ENCODE assay signal across 39 cellular contexts in the genomic region with DNA sequence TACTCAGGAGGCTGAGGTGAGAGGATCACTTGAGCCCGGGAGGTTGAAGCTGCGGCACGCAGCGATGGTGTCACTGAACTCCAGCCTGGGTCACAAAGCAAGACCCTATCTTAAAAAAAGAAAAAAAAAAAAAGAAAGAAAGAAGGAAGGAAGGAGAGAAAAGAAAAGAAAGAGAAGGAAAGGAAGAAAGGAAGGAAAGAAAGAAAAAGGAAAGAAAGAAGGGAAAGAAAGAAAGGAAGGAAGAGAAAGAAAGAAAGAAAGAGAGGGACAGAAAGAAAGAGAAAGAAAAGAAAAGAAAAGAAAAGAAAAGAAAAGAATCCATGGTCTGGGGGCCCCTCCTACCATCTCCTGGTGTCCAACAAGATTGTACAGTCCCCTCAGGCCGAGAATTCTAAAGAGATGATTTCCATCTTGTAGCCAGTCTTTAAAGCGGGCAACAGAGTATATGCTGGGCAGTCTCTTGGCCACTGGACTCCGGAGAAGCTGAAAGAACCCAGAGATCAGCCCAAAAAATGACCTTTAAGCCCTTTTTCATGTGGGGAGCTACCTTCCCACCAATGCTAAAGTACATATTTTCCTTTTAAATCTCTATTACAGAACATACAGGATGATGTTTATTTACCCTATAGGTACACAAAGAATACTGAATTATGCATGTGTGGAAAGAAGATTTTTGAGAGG.
"Had no signal": no experiment of that assay in that cellular context is flagged by ENCODE, and none has a peak within 500 bp of the region (broad histone marks: within the 10 kb centered on the region; RNA-seq: fewer than 3 reads in every experiment).

No MANE protein-coding gene starts in this region.

- H3K27ac Mint-ChIP-seq: activated CD4-positive, alpha-beta memory T cell treated with anti-CD3 and anti-CD28 coated beads, Interleukin-2, amount 10 ng/mL, durations not matched to agents 7 days and 5 days; activated CD4-positive, alpha-beta T cell treated with anti-CD3 and anti-CD28 coated beads for 36 hours; activated CD4-positive, alpha-beta T cell treated with anti-CD3 and anti-CD28 coated beads, Interleukin-2, amount 10 ng/mL, durations not matched to agents 7 days and 5 days; activated CD8-positive, alpha-beta memory T cell treated with anti-CD3 and anti-CD28 coated beads, Interleukin-2, amount 10 ng/mL, durations not matched to agents 7 days and 5 days; activated CD8-positive, alpha-beta T cell treated with anti-CD3 and anti-CD28 coated beads, Interleukin-2, amount 10 ng/mL, durations not matched to agents 7 days and 5 days; activated naive CD4-positive, alpha-beta T cell treated with anti-CD3 and anti-CD28 coated beads, Interleukin-2, amount 10 ng/mL, durations not matched to agents 7 days and 5 days; activated naive CD4-positive, alpha-beta T cell treated with anti-CD3 and anti-CD28 coated beads, Interleukin-2, amount 50 U/mL, for 24 hours; activated naive CD8-positive, alpha-beta T cell; activated naive CD8-positive, alpha-beta T cell treated with anti-CD3 and anti-CD28 coated beads, Interleukin-2, amount 10 ng/mL, durations not matched to agents 7 days and 5 days; activated naive CD8-positive, alpha-beta T cell treated with anti-CD3 and anti-CD28 coated beads, Interleukin-2, amount 50 U/mL, for 24 hours; activated T-cell treated with anti-CD3 and anti-CD28 coated beads, Interleukin-2, amount 50 U/mL, for 24 hours; activated T-helper 2 cell treated with anti-CD3 and anti-CD28 coated beads, Interferon-gamma antibody, Interleukin-2, Interleukin-4, amounts not matched to agents 10 μg/mL and 5 μg/mL and 100 μg/mL, durations not matched to agents 14 hours and 24 hours and 36 hours; T-helper 1 cell treated with Interleukin-12 subunit alpha and Interleukin-12 subunit beta and Interleukin-4 antibody, amounts not matched to agents 30 μg/mL and 1 μg/mL, for 36 hours; T-helper 2 cell treated with Interferon-gamma antibody and Interleukin-4, amounts not matched to agents 5 μg/mL and 100 μg/mL, for 36 hours had no signal

- FAIRE-seq: astrocyte, TTC549 had no signal

- H3K36me3 Mint-ChIP-seq: activated CD8-positive, alpha-beta memory T cell treated with anti-CD3 and anti-CD28 coated beads, Interleukin-2, amount 10 ng/mL, durations not matched to agents 7 days and 5 days; activated naive CD4-positive, alpha-beta T cell treated with anti-CD3 and anti-CD28 coated beads, Interleukin-2, amount 10 ng/mL, durations not matched to agents 7 days and 5 days; activated naive CD4-positive, alpha-beta T cell treated with anti-CD3 and anti-CD28 coated beads, Interleukin-2, amount 50 U/mL, for 24 hours; activated naive CD8-positive, alpha-beta T cell; activated naive CD8-positive, alpha-beta T cell treated with anti-CD3 and anti-CD28 coated beads, Interleukin-2, amount 10 ng/mL, durations not matched to agents 7 days and 5 days had no signal

- H3K4me1 Mint-ChIP-seq: activated CD4-positive, alpha-beta memory T cell treated with anti-CD3 and anti-CD28 coated beads, Interleukin-2, amount 10 ng/mL, durations not matched to agents 7 days and 5 days; activated CD4-positive, alpha-beta T cell treated with anti-CD3 and anti-CD28 coated beads for 36 hours; activated CD4-positive, alpha-beta T cell treated with anti-CD3 and anti-CD28 coated beads, Interleukin-2, amount 10 ng/mL, durations not matched to agents 7 days and 5 days; activated CD8-positive, alpha-beta memory T cell treated with anti-CD3 and anti-CD28 coated beads, Interleukin-2, amount 10 ng/mL, durations not matched to agents 7 days and 5 days; activated naive CD4-positive, alpha-beta T cell treated with anti-CD3 and anti-CD28 coated beads, Interleukin-2, amount 10 ng/mL, durations not matched to agents 7 days and 5 days; activated naive CD4-positive, alpha-beta T cell treated with anti-CD3 and anti-CD28 coated beads, Interleukin-2, amount 50 U/mL, for 24 hours; activated naive CD8-positive, alpha-beta T cell treated with anti-CD3 and anti-CD28 coated beads, Interleukin-2, amount 10 ng/mL, durations not matched to agents 7 days and 5 days; activated naive CD8-positive, alpha-beta T cell treated with anti-CD3 and anti-CD28 coated beads, Interleukin-2, amount 50 U/mL, for 24 hours; central memory CD8-positive, alpha-beta T cell had no signal

- ATAC-seq: activated CD4-positive, alpha-beta T cell treated with anti-CD3 and anti-CD28 coated beads for 36 hours; activated CD4-positive, CD25-positive, alpha-beta regulatory T cell treated with anti-CD3 and anti-CD28 coated beads, Interleukin-2, amount 50 U/mL, for 24 hours; activated CD8-positive, alpha-beta memory T cell treated with anti-CD3 and anti-CD28 coated beads, Interleukin-2, amount 10 ng/mL, durations not matched to agents 7 days and 5 days; activated CD8-positive, alpha-beta T cell treated with anti-CD3 and anti-CD28 coated beads, Interleukin-2, amount 10 ng/mL, durations not matched to agents 7 days and 5 days; activated naive CD8-positive, alpha-beta T cell treated with anti-CD3 and anti-CD28 coated beads, Interleukin-2, amount 50 U/mL, for 24 hours; body of pancreas had no signal

- DNase-seq: activated CD4-positive, alpha-beta memory T cell treated with anti-CD3 and anti-CD28 coated beads, Interleukin-2, amount 10 ng/mL, durations not matched to agents 7 days and 5 days; activated CD4-positive, alpha-beta T cell treated with anti-CD3 and anti-CD28 coated beads for 1 hour; activated CD4-positive, alpha-beta T cell treated with anti-CD3 and anti-CD28 coated beads for 36 hours; activated CD4-positive, alpha-beta T cell treated with anti-CD3 and anti-CD28 coated beads for 48 hours; activated CD4-positive, alpha-beta T cell treated with anti-CD3 and anti-CD28 coated beads, Interleukin-2, amount 10 ng/mL, durations not matched to agents 7 days and 5 days; activated CD4-positive, alpha-beta T cell treated with anti-CD3 and anti-CD28 coated beads, Interleukin-2, amount 50 U/mL, for 48 hours; activated CD4-positive, CD25-positive, alpha-beta regulatory T cell; activated CD8-positive, alpha-beta memory T cell treated with anti-CD3 and anti-CD28 coated beads for 24 hours; activated CD8-positive, alpha-beta memory T cell treated with anti-CD3 and anti-CD28 coated beads, Interleukin-2, amount 10 ng/mL, durations not matched to agents 7 days and 5 days; activated CD8-positive, alpha-beta memory T cell treated with anti-CD3 and anti-CD28 coated beads, Interleukin-2, amount 50 U/mL, for 48 hours; activated CD8-positive, alpha-beta T cell treated with anti-CD3 and anti-CD28 coated beads, Interleukin-2, amount 10 ng/mL, durations not matched to agents 7 days and 5 days; activated effector memory CD4-positive, alpha-beta T cell treated with Interleukin-2 at 50 U/mL for 16 hours; activated gamma-delta T cell; activated naive CD4-positive, alpha-beta T cell treated with anti-CD3 and anti-CD28 coated beads, Interleukin-2, amount 10 ng/mL, durations not matched to agents 7 days and 5 days; activated naive CD4-positive, alpha-beta T cell treated with Interleukin-2 at 50 U/mL for 16 hours; activated naive CD8-positive, alpha-beta T cell treated with anti-CD3 and anti-CD28 coated beads, Interleukin-2, amount 10 ng/mL, durations not matched to agents 7 days and 5 days; activated naive CD8-positive, alpha-beta T cell treated with anti-CD3 and anti-CD28 coated beads, Interleukin-2, amount 50 U/mL, for 24 hours; activated T-cell treated with anti-CD3 and anti-CD28 coated beads, Interleukin-2, amount 50 U/mL, for 24 hours; activated T-cell treated with anti-CD3 and anti-CD28 coated beads, Interleukin-2, amount 50 U/mL, for 48 hours; amygdala; anterior cingulate cortex; body of pancreas; brain microvascular endothelial cell; caudate nucleus; cerebellar nuclear complex; T-helper 1 cell; T-helper 2 cell; T-helper 9 cell had no signal

- H3K4me3 Mint-ChIP-seq: activated CD4-positive, alpha-beta memory T cell treated with anti-CD3 and anti-CD28 coated beads, Interleukin-2, amount 10 ng/mL, durations not matched to agents 7 days and 5 days; activated CD4-positive, alpha-beta T cell treated with anti-CD3 and anti-CD28 coated beads for 36 hours; activated CD4-positive, alpha-beta T cell treated with anti-CD3 and anti-CD28 coated beads, Interleukin-2, amount 10 ng/mL, durations not matched to agents 7 days and 5 days; activated CD8-positive, alpha-beta memory T cell treated with anti-CD3 and anti-CD28 coated beads, Interleukin-2, amount 10 ng/mL, durations not matched to agents 7 days and 5 days; activated CD8-positive, alpha-beta T cell treated with anti-CD3 and anti-CD28 coated beads, Interleukin-2, amount 10 ng/mL, durations not matched to agents 7 days and 5 days; activated naive CD4-positive, alpha-beta T cell treated with anti-CD3 and anti-CD28 coated beads, Interleukin-2, amount 10 ng/mL, durations not matched to agents 7 days and 5 days; activated naive CD4-positive, alpha-beta T cell treated with anti-CD3 and anti-CD28 coated beads, Interleukin-2, amount 50 U/mL, for 24 hours; activated naive CD8-positive, alpha-beta T cell; activated naive CD8-positive, alpha-beta T cell treated with anti-CD3 and anti-CD28 coated beads, Interleukin-2, amount 10 ng/mL, durations not matched to agents 7 days and 5 days; activated naive CD8-positive, alpha-beta T cell treated with anti-CD3 and anti-CD28 coated beads, Interleukin-2, amount 50 U/mL, for 24 hours; activated T-cell treated with anti-CD3 and anti-CD28 coated beads, Interleukin-2, amount 50 U/mL, for 24 hours; central memory CD8-positive, alpha-beta T cell; T-helper 1 cell treated with Interleukin-12 subunit alpha and Interleukin-12 subunit beta and Interleukin-4 antibody, amounts not matched to agents 30 μg/mL and 1 μg/mL, for 36 hours; T-helper 2 cell treated with Interferon-gamma antibody and Interleukin-4, amounts not matched to agents 5 μg/mL and 100 μg/mL, for 36 hours had no signal

- H3K9me3 Mint-ChIP-seq: activated CD4-positive, alpha-beta memory T cell treated with anti-CD3 and anti-CD28 coated beads, Interleukin-2, amount 10 ng/mL, durations not matched to agents 7 days and 5 days; activated CD4-positive, alpha-beta T cell treated with anti-CD3 and anti-CD28 coated beads, Interleukin-2, amount 10 ng/mL, durations not matched to agents 7 days and 5 days; activated naive CD4-positive, alpha-beta T cell treated with anti-CD3 and anti-CD28 coated beads, Interleukin-2, amount 10 ng/mL, durations not matched to agents 7 days and 5 days; activated naive CD4-positive, alpha-beta T cell treated with anti-CD3 and anti-CD28 coated beads, Interleukin-2, amount 50 U/mL, for 24 hours; activated naive CD8-positive, alpha-beta T cell treated with anti-CD3 and anti-CD28 coated beads, Interleukin-2, amount 50 U/mL, for 24 hours; activated T-cell treated with anti-CD3 and anti-CD28 coated beads, Interleukin-2, amount 50 U/mL, for 24 hours; activated T-helper 2 cell treated with anti-CD3 and anti-CD28 coated beads, Interferon-gamma antibody, Interleukin-2, Interleukin-4, amounts not matched to agents 10 μg/mL and 5 μg/mL and 100 μg/mL, durations not matched to agents 14 hours and 24 hours and 36 hours; central memory CD8-positive, alpha-beta T cell; T-helper 1 cell treated with Interleukin-12 subunit alpha and Interleukin-12 subunit beta and Interleukin-4 antibody, amounts not matched to agents 30 μg/mL and 1 μg/mL, for 36 hours; T-helper 2 cell treated with Interferon-gamma antibody and Interleukin-4, amounts not matched to agents 5 μg/mL and 100 μg/mL, for 36 hours had no signal

- H3K27me3 ChIP-seq: body of pancreas, brain microvascular endothelial cell, breast epithelium had no signal

- H3K27me3 Mint-ChIP-seq: activated CD4-positive, alpha-beta T cell treated with anti-CD3 and anti-CD28 coated beads for 36 hours; activated CD8-positive, alpha-beta memory T cell treated with anti-CD3 and anti-CD28 coated beads, Interleukin-2, amount 10 ng/mL, durations not matched to agents 7 days and 5 days; activated naive CD4-positive, alpha-beta T cell treated with anti-CD3 and anti-CD28 coated beads, Interleukin-2, amount 50 U/mL, for 24 hours; activated naive CD8-positive, alpha-beta T cell; activated naive CD8-positive, alpha-beta T cell treated with anti-CD3 and anti-CD28 coated beads, Interleukin-2, amount 10 ng/mL, durations not matched to agents 7 days and 5 days; activated naive CD8-positive, alpha-beta T cell treated with anti-CD3 and anti-CD28 coated beads, Interleukin-2, amount 50 U/mL, for 24 hours; activated T-cell treated with anti-CD3 and anti-CD28 coated beads, Interleukin-2, amount 50 U/mL, for 24 hours; central memory CD8-positive, alpha-beta T cell had no signal

- H3K27ac ChIP-seq: body of pancreas, brain microvascular endothelial cell, breast epithelium, VCaP had no signal

- H3K4me3 ChIP-seq: body of pancreas, breast epithelium had no signal

- H3K4me1 ChIP-seq: body of pancreas, breast epithelium had no signal

- H3K36me3 ChIP-seq: brain microvascular endothelial cell, breast epithelium had no signal

- H3K9me3 ChIP-seq: body of pancreas, breast epithelium had no signal
